ENCODE assay signal across 12 cellular contexts in the genomic region with DNA sequence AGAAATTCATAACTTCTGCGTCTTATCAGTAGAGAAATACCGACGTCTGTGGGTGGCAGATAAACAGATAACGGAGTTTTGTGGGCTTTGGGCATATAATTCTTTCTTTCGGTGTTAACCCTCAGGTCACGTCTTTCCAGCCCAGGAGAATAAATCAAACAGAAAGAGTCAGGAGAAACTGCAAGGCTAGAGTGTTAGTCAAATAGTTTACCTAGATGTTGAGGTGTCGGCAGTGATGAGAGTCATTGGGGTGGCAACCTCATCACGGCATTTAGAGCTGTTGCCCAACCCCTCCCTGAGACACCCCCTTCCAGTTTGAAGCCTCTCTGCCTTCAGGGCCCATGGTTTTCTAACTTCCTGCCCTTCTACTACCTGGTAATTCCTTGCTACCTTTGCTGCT. TPM values are rescaled to one million over a fixed set of nuclear protein-coding genes. Genes with fewer than 3 reads are reported as not detected.
DNase-seq lines count a peak whose midpoint lies in the region; ATAC-seq and TF ChIP-seq lines count a peak whose summit lies in the region.
"Had no signal": no experiment of that assay in that cellular context is flagged by ENCODE, and none has a peak within 500 bp of the region (broad histone marks: within the 10 kb centered on the region; RNA-seq: fewer than 3 reads in every experiment).

No MANE protein-coding gene starts in this region.

- no peak for ATAC-seq in upper lobe of right lung
- no peak for ATAC-seq in HG03342 (IDR thresholded peaks at IDR 0.05; ENCODE audit: unreplicated experiment)

- no peak overlapping the region for H3K27ac ChIP-seq in upper lobe of right lung
- H3K27ac ChIP-seq: left ventricle myocardium inferior had no signal

- no peak overlapping the region for H3K4me3 ChIP-seq in upper lobe of right lung
- H3K4me3 ChIP-seq: left ventricle myocardium inferior had no signal

- no peak for TF ChIP-seq CTCF in upper lobe of right lung (IDR thresholded peaks at IDR 0.05)

- no peaks in the 10 kb centered on the region for H3K27me3 Mint-ChIP-seq in T-helper 1 cell treated with Interleukin-12 subunit alpha and Interleukin-12 subunit beta and Interleukin-4 antibody, amounts not matched to agents 30 μg/mL and 1 μg/mL, for 36 hours (ENCODE audit: low read depth)

- intact Hi-C loops in upper lobe of right lung (cut with DNase I), result no loop called here

- no peaks in the 10 kb centered on the region for H3K36me3 ChIP-seq in upper lobe of right lung
- H3K36me3 ChIP-seq: left ventricle myocardium inferior had no signal

- peaks cover 69% of the 10 kb centered on the region for H3K4me1 Mint-ChIP-seq in T-helper 1 cell treated with Interleukin-12 subunit alpha and Interleukin-12 subunit beta and Interleukin-4 antibody, amounts not matched to agents 30 μg/mL and 1 μg/mL, for 36 hours (ENCODE audit: low read depth)

- H3K9me3 ChIP-seq in upper lobe of right lung, result no peaks in the 10 kb centered on the region
- H3K9me3 ChIP-seq: left ventricle myocardium inferior had no signal

- peaks cover 11% of the 10 kb centered on the region for H3K36me3 Mint-ChIP-seq in T-helper 1 cell treated with Interleukin-12 subunit alpha and Interleukin-12 subunit beta and Interleukin-4 antibody, amounts not matched to agents 30 μg/mL and 1 μg/mL, for 36 hours (ENCODE audit: low read depth)

- H3K4me3 Mint-ChIP-seq in T-helper 1 cell treated with Interleukin-12 subunit alpha and Interleukin-12 subunit beta and Interleukin-4 antibody, amounts not matched to agents 30 μg/mL and 1 μg/mL, for 36 hours, result peak overlapping the region; percentile 86

- H3K27me3 ChIP-seq in upper lobe of right lung, result no peaks in the 10 kb centered on the region

- peaks cover 10% of the 10 kb centered on the region for H3K4me1 ChIP-seq in upper lobe of right lung
- H3K4me1 ChIP-seq: left ventricle myocardium inferior had no signal

- H3K9me3 Mint-ChIP-seq in T-helper 1 cell treated with Interleukin-12 subunit alpha and Interleukin-12 subunit beta and Interleukin-4 antibody, amounts not matched to agents 30 μg/mL and 1 μg/mL, for 36 hours, result peaks cover 5% of the 10 kb centered on the region

- peak overlapping the region; percentile 87 for H3K27ac Mint-ChIP-seq in T-helper 1 cell treated with Interleukin-12 subunit alpha and Interleukin-12 subunit beta and Interleukin-4 antibody, amounts not matched to agents 30 μg/mL and 1 μg/mL, for 36 hours

- peak; percentile 27 for DNase-seq in activated CD8-positive, alpha-beta memory T cell treated with anti-CD3 and anti-CD28 coated beads, Interleukin-2, amount 50 U/mL, for 4 hours
- DNase-seq in central memory CD4-positive, alpha-beta T cell, result peak; percentile 49
- DNase-seq in stimulated activated naive CD4-positive, alpha-beta T cell (lab: John Stamatoyannopoulos, UW), result peak in 5 of 6 experiments; percentile 17 to 46 (median 45)
- DNase-seq in RKO (ENCODE audit: low spot score) (no peak), upper lobe of right lung (no peak)
- DNase-seq: left ventricle myocardium inferior, NCI-H2029, NCI-H774 had no signal

RNA-seq across cellular contexts. Expression of gene ADTRP, which starts 49.5 kb away (rescaled TPM):
- total RNA-seq in upper lobe of right lung, result 21.0 TPM
- total RNA-seq: cerebellum, SK-MEL-5 had no signal

Comparison
In these comparisons a context has a peak if more than half of its experiments do, and no peak if none do; other contexts are left out.
1. DNase-seq: peak in activated CD8-positive, alpha-beta memory T cell treated with anti-CD3 and anti-CD28 coated beads, Interleukin-2, amount 50 U/mL, for 4 hours (single experiment), central memory CD4-positive, alpha-beta T cell (single experiment) and stimulated activated naive CD4-positive, alpha-beta T cell (5 of 6); none in RKO (single experiment) and upper lobe of right lung (single experiment).